ENCODE assay signal across 19 cellular contexts in genomic region chr12:130658106-130658505, GRCh38. TPM values are rescaled to one million over a fixed set of nuclear protein-coding genes. Genes with fewer than 3 reads are reported as not detected.
DNase-seq lines count a peak whose midpoint lies in the region; TF ChIP-seq lines count a peak whose summit lies in the region.
"Had no signal": no experiment of that assay in that cellular context is flagged by ENCODE, and none has a peak within 500 bp of the region (broad histone marks: within the 10 kb centered on the region; RNA-seq: fewer than 3 reads in every experiment).

No MANE protein-coding gene starts in this region.

- H3K4me2 ChIP-seq in BLaER1 treated with 17β-estradiol and CSF1 and Interleukin-3, amounts not matched to agents 10 nM and 100 nM = peak overlapping the region in 8 of 11 experiments; percentile 77 to 88 (median 82); a peak in 16 of 22 replicates

- H3K27ac ChIP-seq in BLaER1 treated with 17β-estradiol and CSF1 and Interleukin-3, amounts not matched to agents 10 nM and 100 nM = no peak overlapping the region
- no peak overlapping the region for H3K27ac ChIP-seq in Peyer's patch
- H3K27ac ChIP-seq: C4-2B had no signal

- DNase-seq in DMS53 treated with DMSO at 0.1 percent for 48 hours (lab: John Stamatoyannopoulos, UW; ENCODE audit: unreplicated experiment) = peak; percentile 45
- peak; percentile 38 for DNase-seq in SHP77 treated with DMSO at 0.1 percent for 48 hours (lab: John Stamatoyannopoulos, UW)
- DNase-seq in posterior vena cava (ENCODE audit: low spot score) = peak; percentile 54
- no peak for DNase-seq in medulla oblongata (ENCODE audit: extremely low spot score)
- DNase-seq in Peyer's patch = no peak
- no peak for DNase-seq in dermis blood vessel endothelial cell
- DNase-seq: H9, Karpas-422, MG63, NCI-H1048, NCI-H1694, NCI-H446, NCI-H774, SIG-M5 had no signal

- peaks cover 0 to 7% (median 0%) of the 10 kb centered on the region in 11 experiments; a peak in 2 of 22 replicates for H3K27me3 ChIP-seq in BLaER1 treated with 17β-estradiol and CSF1 and Interleukin-3, amounts not matched to agents 10 nM and 100 nM
- no peaks in the 10 kb centered on the region for H3K27me3 ChIP-seq in Peyer's patch
- H3K27me3 ChIP-seq: MG63 had no signal

- no peak for TF ChIP-seq POLR2A in Peyer's patch (IDR thresholded peaks at IDR 0.05)

- H3K4me3 ChIP-seq in BLaER1 treated with 17β-estradiol and CSF1 and Interleukin-3, amounts not matched to agents 10 nM and 100 nM = no peak overlapping the region
- H3K4me3 ChIP-seq in Peyer's patch = no peak overlapping the region
- H3K4me3 ChIP-seq: MG63 had no signal

- H3K9ac ChIP-seq in BLaER1 treated with 17β-estradiol and CSF1 and Interleukin-3, amounts not matched to agents 10 nM and 100 nM = no peak overlapping the region

- no peaks in the 10 kb centered on the region for H3K36me3 ChIP-seq in BLaER1 treated with 17β-estradiol and CSF1 and Interleukin-3, amounts not matched to agents 10 nM and 100 nM
- no peaks in the 10 kb centered on the region for H3K36me3 ChIP-seq in Peyer's patch
- H3K36me3 ChIP-seq: MG63 had no signal

- intact Hi-C loops in posterior vena cava (cut with DNase I) = no loop called here

- H3K9me3 ChIP-seq in BLaER1 treated with 17β-estradiol and CSF1 and Interleukin-3, amounts not matched to agents 10 nM and 100 nM (replicated peaks in 1 of 11) = peaks cover 0 to 18% (median 10%) of the 10 kb centered on the region in 11 experiments; a peak in 10 of 22 replicates
- peaks cover 0 to 5% (median 0%) of the 10 kb centered on the region in 4 donors for H3K9me3 ChIP-seq in Peyer's patch
- H3K9me3 ChIP-seq: MG63 had no signal

- peaks cover 28 to 72% (median 41%) of the 10 kb centered on the region in 10 experiments for H3K4me1 ChIP-seq in BLaER1 treated with 17β-estradiol and CSF1 and Interleukin-3, amounts not matched to agents 10 nM and 100 nM
- H3K4me1 ChIP-seq in Peyer's patch = no peaks in the 10 kb centered on the region

- no peaks in the 10 kb centered on the region; a peak in 1 of 22 replicates for H4K20me1 ChIP-seq in BLaER1 treated with 17β-estradiol and CSF1 and Interleukin-3, amounts not matched to agents 10 nM and 100 nM

- no peak for TF ChIP-seq CTCF in Peyer's patch (IDR thresholded peaks at IDR 0.05)

RNA-seq across cellular contexts. Expression of gene RIMBP2, which starts 58.0 kb away (rescaled TPM):
- total RNA-seq in posterior vena cava (1 to 10 TPM; 1.3 to 1.7 TPM), Peyer's patch (10 to 100 TPM in 3 of 4 donors, 1 to 10 TPM in 1; 8.8 to 19.8 (median 16.0) TPM), dermis blood vessel endothelial cell (not detected in 2 replicates)
- total RNA-seq: OCI-LY7; RPMI7951; T-helper 1 cell treated with Interleukin-12 subunit alpha and Interleukin-12 subunit beta and Interleukin-4 antibody, amounts not matched to agents 30 ng/mL and 1 ng/mL, for 36 hours had no signal

Comparison
In these comparisons a context has a peak if more than half of its experiments do, and no peak if none do; other contexts are left out.
1. DNase-seq: peak in DMS53 treated with DMSO at 0.1 percent for 48 hours (single experiment), SHP77 treated with DMSO at 0.1 percent for 48 hours (single experiment) and posterior vena cava (single experiment); none in medulla oblongata (single experiment), Peyer's patch (0 of 3) and dermis blood vessel endothelial cell (single experiment).